ENCODE assay signal across 1 cellular context in genomic region chr16:57091990-57092785, GRCh38.
A peak's percentile ranks its signal among the peaks of the same experiment; 100 is the strongest.
TF ChIP-seq lines count a peak whose summit lies in the region.

CPNE2 (plus strand) TSS chr16:57092583; CDS start chr16:57110743, 18,160 bp downstream.

TF ChIP-seq in A549, 52 proteins besides CTCF, POLR2A, EP300 and RAD21 (continued from another document):
- TF ChIP-seq HMGXB4 (CRISPR knock-in tag; IDR thresholded peaks at IDR 0.05; ENCODE audit: borderline replicate concordance), result 0 out of 2 replicates have a peak, but pooled peaks have one; percentile 26
- TF ChIP-seq NFE2L2 (conservative IDR thresholded peaks at IDR 0.05; ENCODE audit: low read length), result no peak
- TF ChIP-seq KDM1A (IDR thresholded peaks at IDR 0.05; ENCODE audit: low read depth), result no peak
- TF ChIP-seq HOXB13 (CRISPR knock-in tag; IDR thresholded peaks at IDR 0.05; ENCODE audit: low read depth), result no peak
- TF ChIP-seq TP53 (CRISPR knock-in tag; IDR thresholded peaks at IDR 0.05), result no peak
- no peak for TF ChIP-seq POLR2AphosphoS2 (conservative IDR thresholded peaks at IDR 0.05; ENCODE audit: low read length)
- no peak for TF ChIP-seq KDM5A (IDR thresholded peaks at IDR 0.05)
- TF ChIP-seq CBX8 (IDR thresholded peaks at IDR 0.05), result no peak
- TF ChIP-seq FOXS1 (CRISPR knock-in tag; IDR thresholded peaks at IDR 0.05), result no peak
- no peak for TF ChIP-seq FOSL2 (IDR thresholded peaks at IDR 0.05)
- TF ChIP-seq FOSL2 (CRISPR knock-in tag; IDR thresholded peaks at IDR 0.05), result no peak
